7 cellular contexts compared by ENCODE assay signal in genomic region chr11:119340335-119341221, GRCh38. TPM values are rescaled to one million over a fixed set of nuclear protein-coding genes. Genes with fewer than 3 reads are reported as not detected.
A peak's percentile ranks its signal among the peaks of the same experiment; 100 is the strongest.
DNase-seq lines count a peak whose midpoint lies in the region; ATAC-seq, FAIRE-seq and TF ChIP-seq lines count a peak whose summit lies in the region.

Gene C1QTNF5, minus strand, starts transcription at chr11:119340883. Its CDS starts 486 bp downstream, at chr11:119340397.

- peaks cover 17% of the 10 kb centered on the region; the same call in 1 of the 2 replicates for H3K23me2 ChIP-seq in H1 (ENCODE audit: low read depth, low read length)

- H2BK5ac ChIP-seq in H1 (ENCODE audit: low read depth, low read length) = no peak within 1 kb of the TSS; the same call in 1 of the 2 replicates

- peak within 1 kb of the TSS; percentile 47; the same call in 1 of the 2 replicates for H3K4me2 ChIP-seq in MM.1S (ENCODE audit: low read depth, low read length)
- peak within 1 kb of the TSS; percentile 56 to 76 for H3K4me2 ChIP-seq in H1 (ENCODE audit: insufficient read depth in 1 of 2, low read depth in 2 of 2, low read length in 2 of 2)

- H3K4me3 ChIP-seq in MM.1S (ENCODE audit: low read length) (no peak within 1 kb of the TSS), H1 (ENCODE audit: extremely low read depth in 1 of 4, insufficient read depth in 2 of 4, low read depth in 3 of 4, low read length in 4 of 4) (peak within 1 kb of the TSS; percentile 34 to 69 (median 43)), lung (peak within 1 kb of the TSS; percentile 52), thymus (ENCODE audit: low read length) (peak within 1 kb of the TSS; percentile 28)

- H4K8ac ChIP-seq in H1 (ENCODE audit: extremely low read depth, insufficient read depth, low read length) = peak within 1 kb of the TSS; percentile 57; the same call in 1 of the 2 replicates

- H4K5ac ChIP-seq in H1 (ENCODE audit: insufficient read length, low read depth, low read length) = peak within 1 kb of the TSS; percentile 44

- H2AFZ ChIP-seq in MM.1S (ENCODE audit: low read length) (0 out of 2 replicates have a peak within 1 kb of the TSS, but pooled peaks have one; percentile 7), H1 (ENCODE audit: low read length) (no peak within 1 kb of the TSS; the same call in 1 of the 2 replicates)

- 9% methylated on average over 16 of the region's 53 CpGs; no CpG with 5 or more reads in 1 of the 2 experiments for WGBS in H1 (ENCODE audit: extremely low coverage in 1 of 2, insufficient coverage in 1 of 2, insufficient read length in 1 of 2, insufficient replicate concordance in 2 of 2, low coverage in 1 of 2, low lambda C conversion rate in 2 of 2, missing lambda C conversion rate in 1 of 2), 2 experiments
- WGBS in lung, 2 donors = 4% methylated on average over 40 to 53 of the region's 53 CpGs
- WGBS in thymus = 9% methylated on average over 53 of the region's 53 CpGs

- TF ChIP-seq CTCF in MM.1S (IDR thresholded peaks at IDR 0.05; ENCODE audit: low read length) (no peak), H1 (IDR thresholded peaks at IDR 0.05; ENCODE audit: control extremely low read depth in 1 of 3, insufficient read depth in 1 of 3, low read depth in 1 of 3, low read length in 3 of 3) (no peak), lung (IDR thresholded peaks at IDR 0.05; ENCODE audit: control extremely low read depth, extremely low read depth) (no peak)

- peak within 1 kb of the TSS; percentile 75; the same call in 1 of the 2 replicates for H2BK12ac ChIP-seq in H1 (ENCODE audit: low read depth, low read length)

- H3K4me1 ChIP-seq in MM.1S (ENCODE audit: low read length) (0 out of 2 replicates have a peak, but pooled peaks cover 7% of the 10 kb centered on the region), H1 (replicated peaks in 1 of 4; ENCODE audit: control insufficient read depth in 3 of 4, insufficient read depth in 4 of 4, low read length in 3 of 4) (peaks cover 5 to 29% (median 21%) of the 10 kb centered on the region in 4 experiments), lung (ENCODE audit: control insufficient read depth in 2 of 2, insufficient read depth in 2 of 2, low read length in 2 of 2) (peaks cover 0 to 11% of the 10 kb centered on the region in 2 donors), thymus (ENCODE audit: control insufficient read depth, insufficient read depth, low read length) (peaks cover 7% of the 10 kb centered on the region)

- H3K9ac ChIP-seq in MM.1S (ENCODE audit: low read length) (no peak within 1 kb of the TSS), H1 (replicated peaks in 1 of 4; ENCODE audit: extremely low read depth in 1 of 4, low read depth in 3 of 4, low read length in 3 of 4) (no peak within 1 kb of the TSS)

- no peak within 1 kb of the TSS for H3K23ac ChIP-seq in H1 (ENCODE audit: insufficient read length)

- H3K27ac ChIP-seq in MM.1S (ENCODE audit: low read length) (no peak within 1 kb of the TSS), H1 (ENCODE audit: low read depth, low read length) (no peak within 1 kb of the TSS), lung (ENCODE audit: low read depth in 1 of 2, low read length in 1 of 2) (peak within 1 kb of the TSS; percentile 90 to 91), thymus (ENCODE audit: low read depth) (peak within 1 kb of the TSS; percentile 11)

- CTCF ChIA-PET in H1 (lab: Charles Lee; ENCODE audit: partially characterized antibody) = interaction anchor here (0.6 to 20.0 kb wide), 20 partner anchors 8 to 294 kb away, joined by 3 to 463 read pairs (median 4); partner anchors contain the start of genes MCAM and USP2

- 0 out of 2 replicates have a peak within 1 kb of the TSS, but pooled peaks have one; percentile 48 for H2BK20ac ChIP-seq in H1 (ENCODE audit: low read length)

- no peak within 1 kb of the TSS for H3K14ac ChIP-seq in H1 (ENCODE audit: insufficient read length)

- peak within 1 kb of the TSS; percentile 78 for H3K18ac ChIP-seq in H1 (ENCODE audit: extremely low read depth, low read length)

- H3K79me2 ChIP-seq in MM.1S (ENCODE audit: low read length) (peaks cover 5% of the 10 kb centered on the region), H1 (ENCODE audit: control insufficient read depth in 1 of 2, insufficient read depth in 2 of 2, low read length in 2 of 2) (peaks cover 0 to 16% of the 10 kb centered on the region in 2 experiments; a peak in 1 of 4 replicates)

- DNase-seq in MM.1S (no peak), H1 (ENCODE audit: low read depth in 1 of 2, low spot score in 2 of 2) (peak in 1 of 2 experiments; percentile 70), lung (ENCODE audit: low spot score) (peak; percentile 77), NCI-H69 (lab: John Stamatoyannopoulos, UW) (no peak)

- no peak for TF ChIP-seq EP300 in H1 (IDR thresholded peaks at IDR 0.05; ENCODE audit: borderline replicate concordance in 1 of 2, low read depth in 2 of 2, low read length in 2 of 2)

- peak within 1 kb of the TSS; percentile 73 for H3K4ac ChIP-seq in H1 (replicated peaks; ENCODE audit: insufficient read length, low read depth, low read length)

- peaks cover 6% of the 10 kb centered on the region for H3K79me1 ChIP-seq in H1 (ENCODE audit: low read depth, low read length)

- H3K56ac ChIP-seq in H1 (replicated peaks; ENCODE audit: insufficient read length, low read depth, low read length) = peak within 1 kb of the TSS; percentile 40

- H2BK120ac ChIP-seq in H1 (replicated peaks; ENCODE audit: low read depth, low read length) = peak within 1 kb of the TSS; percentile 26

- peak within 1 kb of the TSS; percentile 31; the same call in 1 of the 2 replicates for H2AK5ac ChIP-seq in H1 (ENCODE audit: low read depth, low read length)

- H2BK15ac ChIP-seq in H1 (ENCODE audit: low read length) = peak within 1 kb of the TSS; percentile 92; the same call in 1 of the 2 replicates

- H3K9me3 ChIP-seq in MM.1S (replicated peaks; ENCODE audit: insufficient read depth, low read length) = no peaks in the 10 kb centered on the region
- no peaks in the 10 kb centered on the region for H3K9me3 ChIP-seq in H1 (ENCODE audit: insufficient read depth in 2 of 2, low read depth in 1 of 2, low read length in 1 of 2)
- no peaks in the 10 kb centered on the region for H3K9me3 ChIP-seq in lung (ENCODE audit: control insufficient read depth in 2 of 2, insufficient read depth in 1 of 2, low read length in 1 of 2)
- H3K9me3 ChIP-seq in thymus (ENCODE audit: control insufficient read depth) = peaks cover 2% of the 10 kb centered on the region

- H3K9me2 ChIP-seq in MM.1S (replicated peaks; ENCODE audit: insufficient read depth, low read length) = no peaks in the 10 kb centered on the region

- H4K20me1 ChIP-seq in MM.1S (ENCODE audit: insufficient read depth, low read length) (no peaks in the 10 kb centered on the region), H1 (replicated peaks in 1 of 2; ENCODE audit: control insufficient read depth in 1 of 2, insufficient read depth in 2 of 2, low read length in 2 of 2) (peaks cover 3 to 13% of the 10 kb centered on the region in 2 experiments)

- POLR2A ChIA-PET in H1 (lab: Charles Lee; ENCODE audit: partially characterized antibody) = interaction anchor here (0.6 to 2.5 kb wide), 12 partner anchors 15 to 369 kb away, joined by 3 to 12 read pairs (median 4); partner anchors contain the start of genes FOXR1 and MCAM

- no peak for TF ChIP-seq RAD21 in H1 (IDR thresholded peaks at IDR 0.05 in 1 of 2, conservative IDR thresholded peaks at IDR 0.05 in 1 of 2; ENCODE audit: low read depth in 2 of 2, low read length in 2 of 2)

- H3F3A ChIP-seq in MM.1S (ENCODE audit: insufficient read depth, low read length) = no peaks in the 10 kb centered on the region

- peak within 1 kb of the TSS; percentile 42 for H4K91ac ChIP-seq in H1 (replicated peaks; ENCODE audit: insufficient read length, low read length)

- ATAC-seq in lung (ENCODE audit: insufficient read depth, low FRiP score) (peak; percentile 23), GM19395 (IDR thresholded peaks at IDR 0.05; ENCODE audit: unreplicated experiment) (no peak), HG03108 (IDR thresholded peaks at IDR 0.05; ENCODE audit: unreplicated experiment) (no peak)

- FAIRE-seq in H1 (lab: Jason Lieb, UNC) = no peak

- H3K36me3 ChIP-seq in MM.1S (replicated peaks; ENCODE audit: insufficient read depth, low read length) (no peaks in the 10 kb centered on the region), H1 (ENCODE audit: control insufficient read depth in 2 of 4, insufficient read depth in 4 of 4, low read length in 3 of 4) (peaks cover 0 to 6% (median 2%) of the 10 kb centered on the region in 4 experiments; a peak in 1 of 8 replicates), lung (ENCODE audit: control insufficient read depth in 2 of 2, insufficient read depth in 2 of 2, low read length in 2 of 2) (peaks cover 0 to 6% of the 10 kb centered on the region in 2 donors), thymus (ENCODE audit: control insufficient read depth, insufficient read depth) (peaks cover 9% of the 10 kb centered on the region)

- TF ChIP-seq POLR2A in H1 (IDR thresholded peaks at IDR 0.05; ENCODE audit: control extremely low read depth in 1 of 2, low read depth in 2 of 2, low read length in 2 of 2) = no peak

- peaks cover 55% of the 10 kb centered on the region for H3K27me3 ChIP-seq in MM.1S (replicated peaks; ENCODE audit: insufficient read depth, low read length)
- peaks cover 12 to 44% (median 33%) of the 10 kb centered on the region in 4 experiments for H3K27me3 ChIP-seq in H1 (replicated peaks in 1 of 4; ENCODE audit: control insufficient read depth in 3 of 4, extremely low read depth in 1 of 4, insufficient read depth in 3 of 4, low read length in 3 of 4)
- H3K27me3 ChIP-seq in lung (ENCODE audit: control insufficient read depth, insufficient read depth) = no peaks in the 10 kb centered on the region
- H3K27me3 ChIP-seq in thymus (ENCODE audit: control insufficient read depth, insufficient read depth) = peaks cover 55% of the 10 kb centered on the region

TF ChIP-seq in H1, 55 proteins besides CTCF, POLR2A, EP300 and RAD21 (continues in another document):
- TF ChIP-seq SP4 (IDR thresholded peaks at IDR 0.05; ENCODE audit: low read length) = no peak
- TF ChIP-seq GABPA (IDR thresholded peaks at IDR 0.05; ENCODE audit: borderline replicate concordance, insufficient read depth, low read length) = no peak
- no peak for TF ChIP-seq JUN (IDR thresholded peaks at IDR 0.05; ENCODE audit: low read depth, low read length)
- TF ChIP-seq KDM1A (IDR thresholded peaks at IDR 0.05; ENCODE audit: borderline replicate concordance, low read length) = 0 out of 2 replicates have a peak, but pooled peaks have one; percentile 9
- no peak for TF ChIP-seq NRF1 (IDR thresholded peaks at IDR 0.05; ENCODE audit: low read depth, low read length)

RNA-seq across cellular contexts. Expression of gene C1QTNF5, which starts in this region (rescaled TPM):
- total RNA-seq in H1 (2021; fragmentation: NEBNext Ultra II Directional; extraction: Animal tissue kit (Norgen Biotek cat#: 25700)) = 1.5 and 2.2 TPM in 2 replicates
- 2.7 and 3.4 TPM in 2 replicates for polyA plus RNA-seq in H1 (2011; rRNA removed)
- polyA plus RNA-seq in H1 (2011; cell fraction: cytosol; rRNA removed) = 3.0 TPM
- 3.0 TPM for polyA plus RNA-seq in H1 (2011; cell fraction: nucleus; rRNA removed)
- 1.1 to 2.5 TPM (median 1.7 TPM) in 4 replicates for polyA plus RNA-seq in H1 (2012, experiment 1 of 2)
- polyA plus RNA-seq in H1 (2012, experiment 2 of 2) = 2.3 TPM
- 1.3 TPM for polyA plus RNA-seq in H1 (2013, experiment 1 of 2)
- polyA plus RNA-seq in H1 (2013, experiment 2 of 2) = 1.5 TPM
- 0.73 and 0.76 TPM in 2 replicates for polyA minus RNA-seq in H1 (2011; rRNA and poly(A)+ RNA removed)
- 1.5 TPM for polyA minus RNA-seq in H1 (2011; cell fraction: cytosol; rRNA and poly(A)+ RNA removed)
- polyA minus RNA-seq in H1 (2011; cell fraction: nucleus; rRNA and poly(A)+ RNA removed) = 2.2 TPM
- 10 to 100 TPM; 20.2 to 28.6 TPM for total RNA-seq in lung
- 10 to 100 TPM; 28.0 to 34.9 TPM for polyA plus RNA-seq in lung
- 8.6 TPM for polyA plus RNA-seq in thymus

Comparison
In these comparisons a context has a peak if more than half of its experiments do, and no peak if none do; other contexts are left out.
1. H3K27ac ChIP-seq: peak in lung (2 of 2) and thymus (single experiment); none in MM.1S (single experiment) and H1 (single experiment).